ENCODE assay signal across 12 cellular contexts in the genomic region with DNA sequence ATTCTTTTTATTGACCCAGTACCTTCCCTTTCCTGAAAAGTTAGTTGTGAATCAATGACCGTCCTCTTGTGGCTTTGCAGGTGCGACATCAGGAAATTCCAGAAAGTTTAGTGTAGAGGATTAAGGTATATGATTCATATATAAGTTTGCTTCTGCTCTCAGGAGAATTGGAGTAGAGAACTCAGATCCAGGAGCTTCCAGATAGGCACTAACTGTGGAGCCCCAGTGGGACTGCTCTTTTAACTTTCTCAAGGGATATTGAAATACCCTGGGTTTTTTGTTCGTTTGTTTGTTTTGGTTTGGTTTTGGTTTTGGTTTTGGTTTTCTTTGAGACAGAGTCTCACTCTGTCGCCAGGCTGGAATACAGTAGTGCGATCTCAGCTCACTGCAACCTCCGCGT. TPM values are rescaled to one million over a fixed set of nuclear protein-coding genes. Genes with fewer than 3 reads are reported as not detected.
DNase-seq lines count a peak whose midpoint lies in the region; FAIRE-seq and TF ChIP-seq lines count a peak whose summit lies in the region.
"Had no signal": no experiment of that assay in that cellular context is flagged by ENCODE, and none has a peak within 500 bp of the region (broad histone marks: within the 10 kb centered on the region; RNA-seq: fewer than 3 reads in every experiment).

No MANE protein-coding gene starts in this region.

- H3K36me3 Mint-ChIP-seq in MCF 10A (ENCODE audit: insufficient read depth, unreplicated experiment): no peaks in the 10 kb centered on the region

- H3K79me2 ChIP-seq in mammary epithelial cell (ENCODE audit: insufficient read depth, low read length): no peaks in the 10 kb centered on the region

- 62% methylated on average over 6 of the region's 7 CpGs for whole genome bisulfite sequencing in mammary epithelial cell (ENCODE audit: low coverage, missing lambda C conversion rate)

- no peak overlapping the region for H3K27ac Mint-ChIP-seq in MCF 10A (ENCODE audit: low read depth, unreplicated experiment)

- H2AFZ ChIP-seq in mammary epithelial cell (ENCODE audit: low read depth, low read length): no peak overlapping the region

- H3K9me3 ChIP-seq in breast epithelium (no peaks in the 10 kb centered on the region), mammary epithelial cell (replicated peaks; ENCODE audit: insufficient read depth, low read length) (no peaks in the 10 kb centered on the region), ascending aorta (no peaks in the 10 kb centered on the region)
- H3K9me3 ChIP-seq: esophagus squamous epithelium had no signal

- H3K27me3 ChIP-seq in breast epithelium: no peaks in the 10 kb centered on the region
- H3K27me3 ChIP-seq in mammary epithelial cell (ENCODE audit: insufficient read depth, low read length): no peaks in the 10 kb centered on the region
- H3K27me3 ChIP-seq in ascending aorta: no peaks in the 10 kb centered on the region
- H3K27me3 ChIP-seq: esophagus squamous epithelium had no signal

- no peak overlapping the region for H3K9ac ChIP-seq in mammary epithelial cell (ENCODE audit: insufficient read depth, low read length)

- dilution Hi-C loops in mammary epithelial cell (cut with HindIII; ENCODE audit: low sequenced_read_pairs): no loop called here

- H3K4me1 ChIP-seq in breast epithelium (no peaks in the 10 kb centered on the region), mammary epithelial cell (ENCODE audit: insufficient read depth, low read length) (peaks cover 3% of the 10 kb centered on the region), ascending aorta (no peaks in the 10 kb centered on the region)

- H4K20me1 ChIP-seq in mammary epithelial cell (ENCODE audit: insufficient read depth, low read length): no peaks in the 10 kb centered on the region

- BruUV-seq in MCF 10A (replicated peaks; lab: Mats Ljungman, UMichigan): no TSS peak
- BruUV-seq in mammary epithelial cell (replicated peaks; lab: Mats Ljungman, UMichigan): no TSS peak

- H3K4me3 Mint-ChIP-seq in MCF 10A (ENCODE audit: unreplicated experiment): no peak overlapping the region

- intact Hi-C loops in MCF 10A (cut with micrococcal nuclease) (no loop called here), breast epithelium (cut with DNase I; ENCODE audit: low total_unique reads) (no loop called here), mammary epithelial cell (cut with micrococcal nuclease) (no loop called here), ascending aorta (cut with DNase I) (no loop called here)

- no peaks in the 10 kb centered on the region for H3K9me3 Mint-ChIP-seq in MCF 10A (ENCODE audit: unreplicated experiment)

- CTCF ChIA-PET in MCF 10A (lab: Yijun Ruan, JAX): no interaction called here
- CTCF ChIA-PET in mammary epithelial cell (lab: Charles Lee; ENCODE audit: low non-redundant PET): no interaction called here

- in situ Hi-C loops in mammary epithelial cell (cut with MboI; ENCODE audit: low sequenced_read_pairs in 2 of 2): no loop called here

- H3K27ac ChIP-seq in breast epithelium (no peak overlapping the region), mammary epithelial cell (ENCODE audit: insufficient read depth, low read depth, low read length) (no peak overlapping the region), ascending aorta (no peak overlapping the region)

- FAIRE-seq in urothelium cell line (lab: Jason Lieb, UNC): no peak
- FAIRE-seq: GM12892 had no signal

- H3K4me2 ChIP-seq in mammary epithelial cell (ENCODE audit: insufficient read depth, low read depth, low read length): peak overlapping the region; percentile 18

- POLR2A ChIA-PET in MCF 10A (lab: Yijun Ruan, JAX): no interaction called here

- TF ChIP-seq CTCF in MCF 10A (IDR thresholded peaks at IDR 0.05; ENCODE audit: unreplicated experiment): no peak
- no peak for TF ChIP-seq CTCF in breast epithelium (IDR thresholded peaks at IDR 0.05)
- no peak for TF ChIP-seq CTCF in mammary epithelial cell (conservative IDR thresholded peaks at IDR 0.05 in 1 of 2, IDR thresholded peaks at IDR 0.05 in 1 of 2; ENCODE audit: extremely low read depth in 1 of 2, insufficient read depth in 1 of 2, low read depth in 1 of 2, low read length in 2 of 2)
- TF ChIP-seq CTCF in ascending aorta (IDR thresholded peaks at IDR 0.05): no peak

- DNase-seq in MCF 10A (ENCODE audit: unreplicated experiment): peak; percentile 14
- no peak for DNase-seq in breast epithelium (ENCODE audit: low spot score in 2 of 2)
- DNase-seq in HPDE6-E6E7 (ENCODE audit: extremely low spot score): peak; percentile 54
- DNase-seq in mammary epithelial cell: peak; percentile 68
- peak; percentile 6 for DNase-seq in urothelium cell line (ENCODE audit: low spot score)
- DNase-seq in ascending aorta (ENCODE audit: low spot score in 2 of 2): no peak
- no peak for DNase-seq in activated gamma-delta T cell (lab: John Stamatoyannopoulos, UW)
- no peak for DNase-seq in iPS-NIHi11 (ENCODE audit: low spot score)
- DNase-seq: amniotic stem cell, esophagus squamous epithelium, NCI-H526 had no signal

- H3K36me3 ChIP-seq in breast epithelium (no peaks in the 10 kb centered on the region), mammary epithelial cell (ENCODE audit: insufficient read depth, low read length) (no peaks in the 10 kb centered on the region), ascending aorta (no peaks in the 10 kb centered on the region)
- H3K36me3 ChIP-seq: esophagus squamous epithelium had no signal

- H3K27me3 Mint-ChIP-seq in MCF 10A (ENCODE audit: insufficient read depth, unreplicated experiment): peaks cover 7% of the 10 kb centered on the region

- no peak for TF ChIP-seq POLR2A in breast epithelium (IDR thresholded peaks at IDR 0.05)

- H3K4me3 ChIP-seq in breast epithelium: peak overlapping the region in 1 of 3 donors; percentile 20
- no peak overlapping the region for H3K4me3 ChIP-seq in mammary epithelial cell (replicated peaks in 1 of 3; ENCODE audit: insufficient read depth in 1 of 3, low read depth in 2 of 3, low read length in 3 of 3)
- H3K4me3 ChIP-seq in ascending aorta: no peak overlapping the region

- H3K4me1 Mint-ChIP-seq in MCF 10A (ENCODE audit: insufficient read depth, unreplicated experiment): peaks cover 10% of the 10 kb centered on the region

RNA-seq across cellular contexts. Expression of gene TAAR2, which starts 9.5 kb away (rescaled TPM):
- not detected in 2 replicates for total RNA-seq in MCF 10A (2022)
- not detected for total RNA-seq in breast epithelium
- total RNA-seq in mammary epithelial cell: not detected
- not detected for polyA plus RNA-seq in mammary epithelial cell
- not detected for polyA minus RNA-seq in mammary epithelial cell
- not detected for total RNA-seq in ascending aorta
- total RNA-seq: esophagus squamous epithelium had no signal

RNA-seq across cellular contexts. Expression of gene TAAR5, which starts 25.0 kb away (rescaled TPM):
- not detected in 2 replicates for total RNA-seq in MCF 10A (2022)
- total RNA-seq in breast epithelium: not detected
- total RNA-seq in mammary epithelial cell: not detected
- not detected for polyA plus RNA-seq in mammary epithelial cell
- polyA minus RNA-seq in mammary epithelial cell: not detected
- not detected for total RNA-seq in ascending aorta
- total RNA-seq: esophagus squamous epithelium had no signal

RNA-seq across cellular contexts. Expression of gene TAAR1, which starts 44.4 kb away (rescaled TPM):
- not detected in 2 replicates for total RNA-seq in MCF 10A (2022)
- not detected for total RNA-seq in breast epithelium
- not detected for total RNA-seq in mammary epithelial cell
- polyA plus RNA-seq in mammary epithelial cell: not detected
- not detected for polyA minus RNA-seq in mammary epithelial cell
- total RNA-seq in ascending aorta: not detected
- total RNA-seq: esophagus squamous epithelium had no signal

RNA-seq across cellular contexts. Expression of gene TAAR6, which starts 44.4 kb away (rescaled TPM):
- total RNA-seq in MCF 10A (2022) (not detected in 2 replicates), breast epithelium (not detected), mammary epithelial cell (not detected), ascending aorta (not detected)
- polyA plus RNA-seq in mammary epithelial cell: not detected
- polyA minus RNA-seq in mammary epithelial cell: not detected
- total RNA-seq: esophagus squamous epithelium had no signal

Comparison
In these comparisons a context has a peak if more than half of its experiments do, and no peak if none do; other contexts are left out.
1. DNase-seq: peak in MCF 10A (single experiment), HPDE6-E6E7 (single experiment), mammary epithelial cell (single experiment) and urothelium cell line (single experiment); none in breast epithelium (0 of 2), ascending aorta (0 of 2), activated gamma-delta T cell (single experiment) and iPS-NIHi11 (single experiment).